ENCODE assay signal across 1 cellular context in genomic region chr22:41481925-41482318, GRCh38.
TF ChIP-seq lines count a peak whose summit lies in the region.

No MANE protein-coding gene starts in this region.

TF ChIP-seq in HepG2, 621 proteins besides CTCF, POLR2A, EP300 and RAD21:
- no peak for TF ChIP-seq NR2F6 (IDR thresholded peaks at IDR 0.05)
- TF ChIP-seq NR2F6 (CRISPR knock-in tag; IDR thresholded peaks at IDR 0.05): no peak
- no peak for TF ChIP-seq ZNF275 (CRISPR knock-in tag; IDR thresholded peaks at IDR 0.05; ENCODE audit: borderline replicate concordance)
- TF ChIP-seq, protein P1, sequence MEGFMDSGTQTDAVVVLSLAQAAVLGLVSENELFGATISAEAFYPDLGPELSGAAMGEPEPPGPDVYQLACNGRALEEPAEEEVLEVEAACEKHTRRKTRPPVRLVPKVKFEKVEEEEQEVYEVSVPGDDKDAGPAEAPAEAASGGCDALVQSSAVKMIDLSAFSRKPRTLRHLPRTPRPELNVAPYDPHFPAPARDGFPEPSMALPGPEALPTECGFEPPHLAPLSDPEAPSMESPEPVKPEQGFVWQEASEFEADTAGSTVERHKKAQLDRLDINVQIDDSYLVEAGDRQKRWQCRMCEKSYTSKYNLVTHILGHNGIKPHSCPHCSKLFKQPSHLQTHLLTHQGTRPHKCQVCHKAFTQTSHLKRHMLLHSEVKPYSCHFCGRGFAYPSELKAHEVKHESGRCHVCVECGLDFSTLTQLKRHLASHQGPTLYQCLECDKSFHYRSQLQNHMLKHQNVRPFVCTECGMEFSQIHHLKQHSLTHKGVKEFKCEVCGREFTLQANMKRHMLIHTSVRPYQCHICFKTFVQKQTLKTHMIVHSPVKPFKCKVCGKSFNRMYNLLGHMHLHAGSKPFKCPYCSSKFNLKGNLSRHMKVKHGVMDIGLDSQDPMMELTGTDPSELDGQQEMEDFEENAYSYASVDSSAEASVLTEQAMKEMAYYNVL (CRISPR knock-in tag; IDR thresholded peaks at IDR 0.05; ENCODE audit: borderline replicate concordance): no peak
- TF ChIP-seq PHF21A (CRISPR knock-in tag; IDR thresholded peaks at IDR 0.05): no peak
- TF ChIP-seq, protein P2, sequence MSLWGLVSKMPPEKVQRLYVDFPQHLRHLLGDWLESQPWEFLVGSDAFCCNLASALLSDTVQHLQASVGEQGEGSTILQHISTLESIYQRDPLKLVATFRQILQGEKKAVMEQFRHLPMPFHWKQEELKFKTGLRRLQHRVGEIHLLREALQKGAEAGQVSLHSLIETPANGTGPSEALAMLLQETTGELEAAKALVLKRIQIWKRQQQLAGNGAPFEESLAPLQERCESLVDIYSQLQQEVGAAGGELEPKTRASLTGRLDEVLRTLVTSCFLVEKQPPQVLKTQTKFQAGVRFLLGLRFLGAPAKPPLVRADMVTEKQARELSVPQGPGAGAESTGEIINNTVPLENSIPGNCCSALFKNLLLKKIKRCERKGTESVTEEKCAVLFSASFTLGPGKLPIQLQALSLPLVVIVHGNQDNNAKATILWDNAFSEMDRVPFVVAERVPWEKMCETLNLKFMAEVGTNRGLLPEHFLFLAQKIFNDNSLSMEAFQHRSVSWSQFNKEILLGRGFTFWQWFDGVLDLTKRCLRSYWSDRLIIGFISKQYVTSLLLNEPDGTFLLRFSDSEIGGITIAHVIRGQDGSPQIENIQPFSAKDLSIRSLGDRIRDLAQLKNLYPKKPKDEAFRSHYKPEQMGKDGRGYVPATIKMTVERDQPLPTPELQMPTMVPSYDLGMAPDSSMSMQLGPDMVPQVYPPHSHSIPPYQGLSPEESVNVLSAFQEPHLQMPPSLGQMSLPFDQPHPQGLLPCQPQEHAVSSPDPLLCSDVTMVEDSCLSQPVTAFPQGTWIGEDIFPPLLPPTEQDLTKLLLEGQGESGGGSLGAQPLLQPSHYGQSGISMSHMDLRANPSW (CRISPR knock-in tag; IDR thresholded peaks at IDR 0.05; ENCODE audit: borderline replicate concordance): no peak
- no peak for TF ChIP-seq PCBP2 (optimal IDR thresholded peaks at IDR 0.05; ENCODE audit: low read depth, low read length, poor library complexity, severe bottlenecking)
- no peak for TF ChIP-seq KMT2A (CRISPR knock-in tag; IDR thresholded peaks at IDR 0.05)
- no peak for TF ChIP-seq MLLT10 (CRISPR knock-in tag; IDR thresholded peaks at IDR 0.05)
- no peak for TF ChIP-seq NFAT5 (CRISPR knock-in tag; IDR thresholded peaks at IDR 0.05)
- no peak for TF ChIP-seq ZNF7 (CRISPR knock-in tag; IDR thresholded peaks at IDR 0.05)
- no peak for TF ChIP-seq AGO2 (optimal IDR thresholded peaks at IDR 0.05; ENCODE audit: low read depth, low read length)
- no peak for TF ChIP-seq ZNF496 (CRISPR knock-in tag; IDR thresholded peaks at IDR 0.05; ENCODE audit: insufficient replicate concordance)
- TF ChIP-seq, protein P3, sequence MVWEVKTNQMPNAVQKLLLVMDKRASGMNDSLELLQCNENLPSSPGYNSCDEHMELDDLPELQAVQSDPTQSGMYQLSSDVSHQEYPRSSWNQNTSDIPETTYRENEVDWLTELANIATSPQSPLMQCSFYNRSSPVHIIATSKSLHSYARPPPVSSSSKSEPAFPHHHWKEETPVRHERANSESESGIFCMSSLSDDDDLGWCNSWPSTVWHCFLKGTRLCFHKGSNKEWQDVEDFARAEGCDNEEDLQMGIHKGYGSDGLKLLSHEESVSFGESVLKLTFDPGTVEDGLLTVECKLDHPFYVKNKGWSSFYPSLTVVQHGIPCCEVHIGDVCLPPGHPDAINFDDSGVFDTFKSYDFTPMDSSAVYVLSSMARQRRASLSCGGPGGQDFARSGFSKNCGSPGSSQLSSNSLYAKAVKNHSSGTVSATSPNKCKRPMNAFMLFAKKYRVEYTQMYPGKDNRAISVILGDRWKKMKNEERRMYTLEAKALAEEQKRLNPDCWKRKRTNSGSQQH (CRISPR knock-in tag; IDR thresholded peaks at IDR 0.05; ENCODE audit: low read depth): no peak
- no peak for TF ChIP-seq ZNF605 (CRISPR knock-in tag; IDR thresholded peaks at IDR 0.05)
- TF ChIP-seq, protein P4, sequence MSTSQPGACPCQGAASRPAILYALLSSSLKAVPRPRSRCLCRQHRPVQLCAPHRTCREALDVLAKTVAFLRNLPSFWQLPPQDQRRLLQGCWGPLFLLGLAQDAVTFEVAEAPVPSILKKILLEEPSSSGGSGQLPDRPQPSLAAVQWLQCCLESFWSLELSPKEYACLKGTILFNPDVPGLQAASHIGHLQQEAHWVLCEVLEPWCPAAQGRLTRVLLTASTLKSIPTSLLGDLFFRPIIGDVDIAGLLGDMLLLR (CRISPR knock-in tag; IDR thresholded peaks at IDR 0.05): no peak
- TF ChIP-seq ZNF234 (CRISPR knock-in tag; conservative IDR thresholded peaks at IDR 0.05): no peak
- no peak for TF ChIP-seq MIER3 (CRISPR knock-in tag; IDR thresholded peaks at IDR 0.05; ENCODE audit: borderline replicate concordance)
- TF ChIP-seq BCLAF1 (IDR thresholded peaks at IDR 0.05): no peak
- no peak for TF ChIP-seq MXD4 (CRISPR knock-in tag; IDR thresholded peaks at IDR 0.05)
